11 cellular contexts compared by ENCODE assay signal in genomic region chr6:156883497-156884252, GRCh38.
A peak's percentile ranks its signal among the peaks of the same experiment; 100 is the strongest.
DNase-seq lines count a peak whose midpoint lies in the region; ATAC-seq and TF ChIP-seq lines count a peak whose summit lies in the region.
"Had no signal": no experiment of that assay in that cellular context is flagged by ENCODE, and none has a peak within 500 bp of the region (broad histone marks: within the 10 kb centered on the region; RNA-seq: fewer than 3 reads in every experiment).

No MANE protein-coding gene starts in this region.

- peaks cover 28% of the 10 kb centered on the region for H3K4me1 Mint-ChIP-seq in activated CD4-positive, alpha-beta T cell treated with anti-CD3 and anti-CD28 coated beads, Interleukin-2, amount 10 ng/mL, durations not matched to agents 24 days and 14 days

- H3K27me3 Mint-ChIP-seq in activated CD4-positive, alpha-beta T cell treated with anti-CD3 and anti-CD28 coated beads, Interleukin-2, amount 10 ng/mL, durations not matched to agents 24 days and 14 days = no peaks in the 10 kb centered on the region
- H3K27me3 Mint-ChIP-seq: natural killer cell treated with Interleukin-12 subunit alpha and Interleukin-12 subunit beta and Interleukin-15 and Interleukin-18, amount 100 ng/mL, for 72 hours had no signal

- H3K4me3 Mint-ChIP-seq in activated CD4-positive, alpha-beta T cell treated with anti-CD3 and anti-CD28 coated beads, Interleukin-2, amount 10 ng/mL, durations not matched to agents 24 days and 14 days = no peak overlapping the region
- H3K4me3 Mint-ChIP-seq: brain; natural killer cell treated with Interleukin-12 subunit alpha and Interleukin-12 subunit beta and Interleukin-15 and Interleukin-18, amount 100 ng/mL, for 72 hours had no signal

- H3K36me3 Mint-ChIP-seq in activated CD4-positive, alpha-beta T cell treated with anti-CD3 and anti-CD28 coated beads, Interleukin-2, amount 10 ng/mL, durations not matched to agents 24 days and 14 days (ENCODE audit: low read depth) = peaks cover 3% of the 10 kb centered on the region
- H3K36me3 Mint-ChIP-seq: brain; natural killer cell treated with Interleukin-12 subunit alpha and Interleukin-12 subunit beta and Interleukin-15 and Interleukin-18, amount 100 ng/mL, for 72 hours had no signal

- no peak overlapping the region for H3K27ac ChIP-seq in dorsolateral prefrontal cortex
- H3K27ac ChIP-seq: thoracic aorta had no signal

- H3K9me3 Mint-ChIP-seq in activated CD4-positive, alpha-beta T cell treated with anti-CD3 and anti-CD28 coated beads, Interleukin-2, amount 10 ng/mL, durations not matched to agents 24 days and 14 days = no peaks in the 10 kb centered on the region
- H3K9me3 Mint-ChIP-seq: brain; natural killer cell treated with Interleukin-12 subunit alpha and Interleukin-12 subunit beta and Interleukin-15 and Interleukin-18, amount 100 ng/mL, for 72 hours had no signal

- H3K36me3 ChIP-seq in BE2C = no peaks in the 10 kb centered on the region
- H3K36me3 ChIP-seq: thoracic aorta had no signal

- H3K9me3 ChIP-seq in BE2C = no peaks in the 10 kb centered on the region
- H3K9me3 ChIP-seq: thoracic aorta had no signal

- peaks cover 23% of the 10 kb centered on the region for H3K4me1 ChIP-seq in BE2C

- no peak for TF ChIP-seq CTCF in BE2C (IDR thresholded peaks at IDR 0.05; ENCODE audit: low read depth, low read length)
- no peak for TF ChIP-seq CTCF in dorsolateral prefrontal cortex (IDR thresholded peaks at IDR 0.05 in 54 of 56, conservative IDR thresholded peaks at IDR 0.05 in 2 of 56; ENCODE audit: low read depth in 1 of 56, partially characterized antibody in 56 of 56)

- H3K27me3 ChIP-seq in BE2C (no peaks in the 10 kb centered on the region), dorsolateral prefrontal cortex (no peaks in the 10 kb centered on the region)

- peak; percentile 70 for ATAC-seq in stimulated activated naive CD8-positive, alpha-beta T cell treated with anti-CD3 and anti-CD28 coated beads, Interleukin-15, Interleukin-2, amounts not matched to agents 100 U/mL and 50 U/mL, for 24 hours

- H3K27ac Mint-ChIP-seq in activated CD4-positive, alpha-beta T cell treated with anti-CD3 and anti-CD28 coated beads, Interleukin-2, amount 10 ng/mL, durations not matched to agents 24 days and 14 days = peak overlapping the region; percentile 47
- H3K27ac Mint-ChIP-seq: brain had no signal

- intact Hi-C loops in activated CD4-positive, alpha-beta T cell treated with anti-CD3 and anti-CD28 coated beads, Interleukin-2, amount 10 ng/mL, durations not matched to agents 24 days and 14 days (cut with micrococcal nuclease) = no loop called here
- intact Hi-C loops in dorsolateral prefrontal cortex (cut with DNase I) = no loop called here

- no peak for DNase-seq in activated CD4-positive, alpha-beta T cell treated with anti-CD3 and anti-CD28 coated beads, Interleukin-2, amount 10 ng/mL, durations not matched to agents 24 days and 14 days
- no peak for DNase-seq in activated CD4-positive, alpha-beta T cell treated with anti-CD3 and anti-CD28 coated beads for 1 hour
- peak; percentile 80 for DNase-seq in NCI-H748 (lab: John Stamatoyannopoulos, UW; ENCODE audit: unreplicated experiment)
- DNase-seq in germinal center (ENCODE audit: low spot score) = peak; percentile 34
- DNase-seq in stimulated activated naive CD8-positive, alpha-beta T cell treated with anti-CD3 and anti-CD28 coated beads, Interleukin-15, Interleukin-2, amounts not matched to agents 100 U/mL and 50 U/mL, for 24 hours = peak; percentile 40
- no peak for DNase-seq in BE2C
- no peak for DNase-seq in dorsolateral prefrontal cortex
- no peak for DNase-seq in NCI-H1048 (lab: John Stamatoyannopoulos, UW)

- no peak overlapping the region for H3K4me3 ChIP-seq in BE2C (ENCODE audit: low read depth, low read length)
- H3K4me3 ChIP-seq in dorsolateral prefrontal cortex = no peak overlapping the region
- H3K4me3 ChIP-seq: thoracic aorta had no signal

Comparison
In these comparisons a context has a peak if more than half of its experiments do, and no peak if none do; other contexts are left out.
1. DNase-seq: peak in NCI-H748 (single experiment), germinal center (single experiment) and stimulated activated naive CD8-positive, alpha-beta T cell treated with anti-CD3 and anti-CD28 coated beads, Interleukin-15, Interleukin-2, amounts not matched to agents 100 U/mL and 50 U/mL, for 24 hours (single experiment); none in activated CD4-positive, alpha-beta T cell treated with anti-CD3 and anti-CD28 coated beads, Interleukin-2, amount 10 ng/mL, durations not matched to agents 24 days and 14 days (single experiment), activated CD4-positive, alpha-beta T cell treated with anti-CD3 and anti-CD28 coated beads for 1 hour (single experiment), BE2C (single experiment), dorsolateral prefrontal cortex (0 of 10) and NCI-H1048 (single experiment).